24 cellular contexts compared by ENCODE assay signal in the genomic region with DNA sequence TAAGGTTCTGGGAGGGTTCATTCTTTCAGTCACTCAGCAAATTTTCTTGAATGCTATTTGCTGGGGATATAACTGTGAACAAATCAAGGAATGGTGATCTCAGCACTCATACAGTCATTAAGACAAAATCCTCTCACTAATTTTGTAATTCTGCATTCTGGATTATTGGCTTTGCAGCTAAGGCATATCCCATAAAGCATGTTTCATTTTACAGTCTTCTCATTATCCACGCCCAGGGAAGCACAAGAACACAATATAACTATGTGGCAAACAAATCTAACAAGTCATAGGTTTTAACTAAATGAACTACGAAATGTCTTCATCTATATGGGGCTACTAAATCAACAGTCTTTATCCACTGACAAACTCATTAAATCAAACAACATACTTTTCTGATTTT.
"Had no signal": no experiment of that assay in that cellular context is flagged by ENCODE, and none has a peak within 500 bp of the region (broad histone marks: within the 10 kb centered on the region; RNA-seq: fewer than 3 reads in every experiment).

No MANE protein-coding gene starts in this region.

- H3K4me3 ChIP-seq: cardiac muscle cell had no signal

- H3K27ac Mint-ChIP-seq: activated CD4-positive, alpha-beta memory T cell treated with anti-CD3 and anti-CD28 coated beads, Interleukin-2, amount 10 ng/mL, durations not matched to agents 7 days and 5 days; activated CD4-positive, alpha-beta T cell treated with anti-CD3 and anti-CD28 coated beads, Interleukin-2, amount 10 ng/mL, durations not matched to agents 7 days and 5 days; activated naive CD4-positive, alpha-beta T cell treated with anti-CD3 and anti-CD28 coated beads for 36 hours; activated naive CD8-positive, alpha-beta T cell; activated T-helper 17 cell treated with anti-CD3 and anti-CD28 coated beads, Interleukin-2, amount 50 U/mL, for 72 hours had no signal

- H3K9me3 Mint-ChIP-seq: activated CD4-positive, alpha-beta memory T cell treated with anti-CD3 and anti-CD28 coated beads, Interleukin-2, amount 10 ng/mL, durations not matched to agents 7 days and 5 days; activated naive CD4-positive, alpha-beta T cell treated with anti-CD3 and anti-CD28 coated beads for 36 hours; activated T-helper 17 cell treated with anti-CD3 and anti-CD28 coated beads, Interleukin-2, amount 50 U/mL, for 72 hours had no signal

- H3K27me3 Mint-ChIP-seq: activated CD4-positive, alpha-beta memory T cell treated with anti-CD3 and anti-CD28 coated beads, Interleukin-2, amount 10 ng/mL, durations not matched to agents 7 days and 5 days; activated CD4-positive, alpha-beta T cell treated with anti-CD3 and anti-CD28 coated beads, Interleukin-2, amount 10 ng/mL, durations not matched to agents 7 days and 5 days; activated naive CD8-positive, alpha-beta T cell; activated T-helper 17 cell treated with anti-CD3 and anti-CD28 coated beads, Interleukin-2, amount 50 U/mL, for 72 hours had no signal

- H3K36me3 ChIP-seq: brain microvascular endothelial cell, cardiac muscle cell had no signal

- FAIRE-seq: TTC549 had no signal

- H3K27ac ChIP-seq: brain microvascular endothelial cell, cardiac muscle cell had no signal

- H3K4me3 Mint-ChIP-seq: activated CD4-positive, alpha-beta memory T cell treated with anti-CD3 and anti-CD28 coated beads, Interleukin-2, amount 10 ng/mL, durations not matched to agents 7 days and 5 days; activated CD4-positive, alpha-beta T cell treated with anti-CD3 and anti-CD28 coated beads, Interleukin-2, amount 10 ng/mL, durations not matched to agents 7 days and 5 days; activated naive CD4-positive, alpha-beta T cell treated with anti-CD3 and anti-CD28 coated beads for 36 hours; activated naive CD8-positive, alpha-beta T cell; activated T-helper 17 cell treated with anti-CD3 and anti-CD28 coated beads, Interleukin-2, amount 50 U/mL, for 72 hours had no signal

- H3K27me3 ChIP-seq: brain microvascular endothelial cell, cardiac muscle cell had no signal

- ATAC-seq: activated T-helper 17 cell treated with anti-CD3 and anti-CD28 coated beads, Interleukin-2, amount 50 U/mL, for 72 hours; PC-3 had no signal

- DNase-seq: activated CD4-positive, alpha-beta memory T cell treated with anti-CD3 and anti-CD28 coated beads, Interleukin-2, amount 10 ng/mL, durations not matched to agents 7 days and 5 days; activated CD4-positive, alpha-beta T cell treated with anti-CD3 and anti-CD28 coated beads, Interleukin-2, amount 10 ng/mL, durations not matched to agents 7 days and 5 days; activated CD4-positive, CD25-positive, alpha-beta regulatory T cell; activated gamma-delta T cell; activated naive CD4-positive, alpha-beta T cell treated with anti-CD3 and anti-CD28 coated beads for 36 hours; activated T-cell treated with anti-CD3 and anti-CD28 coated beads for 4 hours; activated T-cell treated with anti-CD3 and anti-CD28 coated beads, Interleukin-2, amount 50 U/mL, for 48 hours; brain microvascular endothelial cell; NCI-H1048; NCI-H146; NCI-H187 treated with DMSO at 0.1 percent for 48 hours; NCI-H2081 treated with DMSO at 0.1 percent for 48 hours; NCI-H446 treated with DMSO at 0.1 percent for 48 hours; NCI-H524 treated with DMSO at 0.1 percent for 48 hours; NCI-H748 treated with DMSO at 0.1 percent for 48 hours; NK-92 treated with Interleukin-12 subunit alpha and Interleukin-12 subunit beta, amount 100 ng/mL, for 24 hours; PC-3; SIG-M5; T-helper 2 cell; T1000 had no signal
